Comparison of ENCODE assay signal across 9 cellular contexts in the genomic region with DNA sequence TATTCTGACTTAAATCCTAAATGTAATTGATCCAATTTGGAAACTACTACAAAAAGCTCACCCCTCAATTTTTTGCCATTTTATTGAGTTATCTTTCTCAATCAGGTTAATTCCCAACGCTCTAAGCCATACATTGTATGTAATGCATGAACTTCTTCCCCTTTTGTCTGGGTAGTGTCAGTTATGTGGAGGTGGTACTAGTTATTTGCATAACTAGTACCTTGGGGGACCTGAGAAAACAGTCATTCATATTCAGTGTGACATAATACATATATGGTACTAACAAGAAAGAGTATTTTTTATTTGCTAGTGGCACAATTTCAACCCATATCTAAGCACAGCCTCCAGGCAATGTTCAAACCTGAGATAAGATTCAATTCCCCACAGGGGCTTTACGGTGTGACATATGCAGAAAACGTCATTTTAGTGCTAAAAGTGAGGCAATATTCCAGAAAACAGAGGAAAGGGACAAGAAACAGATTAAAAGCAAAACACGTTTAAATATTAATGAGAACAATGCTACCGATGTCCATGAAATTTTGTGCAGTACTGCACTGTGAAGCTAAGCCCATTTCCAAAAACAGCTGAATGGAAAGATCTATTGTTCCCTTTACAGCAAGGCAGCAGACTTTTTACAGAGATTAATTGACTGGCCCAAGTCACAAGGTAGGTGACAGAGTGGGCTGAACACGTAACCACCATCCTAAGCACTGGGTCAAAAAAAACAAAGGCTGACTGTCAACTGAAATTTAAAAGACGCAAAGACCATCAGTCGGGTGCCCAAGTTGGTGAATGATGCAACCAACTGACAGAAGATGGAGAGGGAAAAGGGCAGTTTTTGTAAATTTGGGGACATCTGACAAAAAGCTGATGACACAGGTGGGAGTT. TPM values are rescaled to one million over a fixed set of nuclear protein-coding genes. Genes with fewer than 3 reads are reported as not detected.
DNase-seq lines count a peak whose midpoint lies in the region; ATAC-seq and TF ChIP-seq lines count a peak whose summit lies in the region.
"Had no signal": no experiment of that assay in that cellular context is flagged by ENCODE, and none has a peak within 500 bp of the region (broad histone marks: within the 10 kb centered on the region; RNA-seq: fewer than 3 reads in every experiment).

No MANE protein-coding gene starts in this region.

- H3K9me3 Mint-ChIP-seq in CD8-positive, alpha-beta T cell = no peaks in the 10 kb centered on the region

- no peak for DNase-seq in CD8-positive, alpha-beta T cell
- DNase-seq in adipocyte (ENCODE audit: low read depth) (peak; percentile 27), ecto neural progenitor cell (ENCODE audit: low spot score) (no peak)
- DNase-seq in effector memory CD4-positive, alpha-beta T cell = no peak
- DNase-seq: MV-4-11 had no signal

- H3K9me3 ChIP-seq in CD8-positive, alpha-beta T cell (ENCODE audit: low read length) = no peaks in the 10 kb centered on the region
- H3K9me3 ChIP-seq in KOPT-K1 (ENCODE audit: insufficient read depth, low read length, poor library complexity, severe bottlenecking) = no peaks in the 10 kb centered on the region
- H3K9me3 ChIP-seq in adipocyte (ENCODE audit: control insufficient read depth, low read length) = no peaks in the 10 kb centered on the region
- H3K9me3 ChIP-seq in mesodermal cell (ENCODE audit: control insufficient read depth, low read length) = no peaks in the 10 kb centered on the region
- H3K9me3 ChIP-seq in effector memory CD4-positive, alpha-beta T cell (ENCODE audit: control insufficient read depth, low read length) = no peaks in the 10 kb centered on the region

- CTCF ChIA-PET in CD8-positive, alpha-beta T cell (lab: Charles Lee) = interaction anchor here (0.9 to 2.7 kb wide), 7 partner anchors 12 to 45 kb away, joined by 3 to 14 read pairs (median 7); no protein-coding TSS in a partner anchor

- TF ChIP-seq CTCF in CD8-positive, alpha-beta T cell (IDR thresholded peaks at IDR 0.05) = no peak

- H3K36me3 Mint-ChIP-seq in CD8-positive, alpha-beta T cell = peaks cover 14% of the 10 kb centered on the region

- no peak overlapping the region for H3K9ac ChIP-seq in adipocyte (ENCODE audit: low read length)

- H3K36me3 ChIP-seq in CD8-positive, alpha-beta T cell (ENCODE audit: insufficient read depth, low read length) = no peaks in the 10 kb centered on the region
- H3K36me3 ChIP-seq in KOPT-K1 (ENCODE audit: insufficient read depth, low read length) (peaks cover 21% of the 10 kb centered on the region; the same call in 1 of the 2 replicates), adipocyte (ENCODE audit: control insufficient read depth, insufficient read depth, low read length, severe bottlenecking) (peaks cover 13% of the 10 kb centered on the region), mesodermal cell (ENCODE audit: control insufficient read depth, insufficient read depth, low read length) (peaks cover 26% of the 10 kb centered on the region)
- peaks cover 4% of the 10 kb centered on the region for H3K36me3 ChIP-seq in effector memory CD4-positive, alpha-beta T cell (ENCODE audit: control insufficient read depth, insufficient read depth, low read length)

- no peaks in the 10 kb centered on the region for H3K27me3 ChIP-seq in CD8-positive, alpha-beta T cell (ENCODE audit: insufficient read depth, low read length)
- no peaks in the 10 kb centered on the region for H3K27me3 ChIP-seq in adipocyte (replicated peaks; ENCODE audit: control insufficient read depth, insufficient read depth, low read length)
- no peaks in the 10 kb centered on the region for H3K27me3 ChIP-seq in effector memory CD4-positive, alpha-beta T cell (replicated peaks; ENCODE audit: control insufficient read depth, insufficient read depth, low read length, poor library complexity, severe bottlenecking)

- H3K27me3 Mint-ChIP-seq in CD8-positive, alpha-beta T cell (ENCODE audit: low read depth) = no peaks in the 10 kb centered on the region

- H3K27ac Mint-ChIP-seq in CD8-positive, alpha-beta T cell = peak overlapping the region; percentile 90

- peak overlapping the region; percentile 85 for H3K4me3 Mint-ChIP-seq in CD8-positive, alpha-beta T cell

- no peak overlapping the region for H3K4me3 ChIP-seq in CD8-positive, alpha-beta T cell (ENCODE audit: low read depth, low read length)
- peak overlapping the region; percentile 86 for H3K4me3 ChIP-seq in adipocyte (ENCODE audit: low read length)
- H3K4me3 ChIP-seq in mesodermal cell (ENCODE audit: extremely low read depth, insufficient read depth, low read length, poor library complexity, severe bottlenecking) = peak overlapping the region; percentile 56
- no peak overlapping the region for H3K4me3 ChIP-seq in effector memory CD4-positive, alpha-beta T cell (ENCODE audit: insufficient read depth, low read depth, low read length, poor library complexity, severe bottlenecking)

- POLR2A ChIA-PET in CD8-positive, alpha-beta T cell (lab: Charles Lee) = interaction anchor here (1.0 to 1.7 kb wide), 2 partner anchors 12 kb away, joined by 3 to 5 read pairs; no protein-coding TSS in a partner anchor

- peaks cover 10% of the 10 kb centered on the region for H3K4me1 ChIP-seq in CD8-positive, alpha-beta T cell (ENCODE audit: insufficient read depth, low read length)
- peaks cover 9% of the 10 kb centered on the region for H3K4me1 ChIP-seq in adipocyte (ENCODE audit: control insufficient read depth, insufficient read depth, low read length)
- H3K4me1 ChIP-seq in mesodermal cell (ENCODE audit: control insufficient read depth, insufficient read depth, low read length, poor library complexity, severe bottlenecking) = peaks cover 10% of the 10 kb centered on the region
- peaks cover 4% of the 10 kb centered on the region for H3K4me1 ChIP-seq in effector memory CD4-positive, alpha-beta T cell (ENCODE audit: control insufficient read depth, insufficient read depth, low read length, poor library complexity, severe bottlenecking)

- peaks cover 21% of the 10 kb centered on the region for H3K4me1 Mint-ChIP-seq in CD8-positive, alpha-beta T cell (ENCODE audit: low read depth)

- ATAC-seq in CD8-positive, alpha-beta T cell = no peak
- ATAC-seq in HG02763 (IDR thresholded peaks at IDR 0.05; ENCODE audit: unreplicated experiment) (no peak), GM18873 (IDR thresholded peaks at IDR 0.05; ENCODE audit: low FRiP score, unreplicated experiment) (no peak)

- no peak overlapping the region for H3K27ac ChIP-seq in CD8-positive, alpha-beta T cell (ENCODE audit: low read depth, low read length)
- H3K27ac ChIP-seq in KOPT-K1 (ENCODE audit: low read depth, low read length, poor library complexity, severe bottlenecking) = peak overlapping the region; percentile 68
- no peak overlapping the region for H3K27ac ChIP-seq in mesodermal cell (ENCODE audit: low read depth, low read length, severe bottlenecking)
- H3K27ac ChIP-seq in effector memory CD4-positive, alpha-beta T cell (ENCODE audit: insufficient read depth, low read length, poor library complexity, severe bottlenecking) = no peak overlapping the region

- intact Hi-C loops in CD8-positive, alpha-beta T cell (cut with DNase I, micrococcal nuclease) = loop anchor here (5.0 to 10.0 kb wide), 4 partner anchors 42 to 903 kb away; a partner anchor contains a TSS

- WGBS in mesodermal cell (ENCODE audit: insufficient coverage in 2 of 2), 2 experiments = 86 to 91% methylated on average over 7 of the region's 8 CpGs

RNA-seq across cellular contexts. Expression of a gene that starts 1.4 kb away (rescaled TPM):
- total RNA-seq in CD8-positive, alpha-beta T cell = 10 to 100 TPM in 1 of 2 experiments, 1 to 10 TPM in 1; 9.7 to 13.6 TPM
- 13.8 TPM for polyA plus RNA-seq in mesodermal cell (2013, experiment 1 of 2)
- polyA plus RNA-seq in mesodermal cell (2013, experiment 2 of 2) = 13.9 TPM

RNA-seq across cellular contexts. Expression of a gene that starts 41.4 kb away (rescaled TPM):
- total RNA-seq in CD8-positive, alpha-beta T cell = not detected
- polyA plus RNA-seq in mesodermal cell (2013, experiment 1 of 2) = 2.3 TPM
- polyA plus RNA-seq in mesodermal cell (2013, experiment 2 of 2) = 1.6 TPM

Comparison
In these comparisons a context has a peak if more than half of its experiments do, and no peak if none do; other contexts are left out.
1. H3K4me3 ChIP-seq: peak in adipocyte (single experiment) and mesodermal cell (single experiment); none in CD8-positive, alpha-beta T cell (single experiment) and effector memory CD4-positive, alpha-beta T cell (single experiment).